Comparison of ENCODE assay signal across 8 cellular contexts in genomic region chr11:63635762-63636465, GRCh38. TPM values are rescaled to one million over a fixed set of nuclear protein-coding genes. Genes with fewer than 3 reads are reported as not detected.
DNase-seq lines count a peak whose midpoint lies in the region; ATAC-seq and TF ChIP-seq lines count a peak whose summit lies in the region.

No MANE protein-coding gene starts in this region.

- peak; percentile 91 for TF ChIP-seq RAD21 in SK-N-SH (IDR thresholded peaks at IDR 0.05; ENCODE audit: low read length)

- no peak overlapping the region for H3K4me2 ChIP-seq in SK-N-SH

- DNase-seq in DMS53 (lab: John Stamatoyannopoulos, UW) = peak; percentile 70
- DNase-seq in Jurkat, Clone E6-1 (ENCODE audit: low read depth, low spot score) = peak; percentile 44
- DNase-seq in SK-N-SH = peak; percentile 67
- peak in 1 of 2 donors; percentile 59 for DNase-seq in activated naive CD4-positive, alpha-beta T cell treated with anti-CD3 and anti-CD28 coated beads, Interleukin-2, amount 50 U/mL, for 72 hours (ENCODE audit: low spot score in 2 of 2)
- DNase-seq in head of caudate nucleus = peak; percentile 52 to 92 (median 80)
- peak; percentile 17 for DNase-seq in pulmonary artery endothelial cell (ENCODE audit: low read depth, low spot score)

- H3K9me3 ChIP-seq in SK-N-SH = no peaks in the 10 kb centered on the region

- no peaks in the 10 kb centered on the region for H3K9me3 Mint-ChIP-seq in activated naive CD4-positive, alpha-beta T cell treated with anti-CD3 and anti-CD28 coated beads, Interleukin-2, amount 50 U/mL, for 72 hours

- no peaks in the 10 kb centered on the region for H3K9me2 ChIP-seq in SK-N-SH

- 0 out of 2 replicates have a peak, but pooled peaks cover 7% of the 10 kb centered on the region for H3K79me2 ChIP-seq in SK-N-SH (ENCODE audit: insufficient read depth)

- intact Hi-C loops in head of caudate nucleus (cut with DNase I) = loop anchor here (5.0 kb wide), 2 partner anchors 144 to 159 kb away; partner anchors contain the start of gene PLAAT5

- peak; percentile 88 for TF ChIP-seq CTCF in SK-N-SH (IDR thresholded peaks at IDR 0.05)

- H3K4me3 ChIP-seq in Jurkat, Clone E6-1 (ENCODE audit: low read length) = no peak overlapping the region
- H3K4me3 ChIP-seq in SK-N-SH (ENCODE audit: low read depth in 2 of 2, low read length in 1 of 2) = no peak overlapping the region; a peak in 1 of 4 replicates

- H3K27ac Mint-ChIP-seq in activated naive CD4-positive, alpha-beta T cell treated with anti-CD3 and anti-CD28 coated beads, Interleukin-2, amount 50 U/mL, for 72 hours = no peak overlapping the region

- CTCF ChIA-PET in SK-N-SH (lab: Yijun Ruan, JAX) = interaction anchor here (0.6 to 9.8 kb wide), 39 partner anchors 8 to 310 kb away, joined by 3 to 146 read pairs (median 4); no protein-coding TSS in a partner anchor

- no peaks in the 10 kb centered on the region for H3K27me3 ChIP-seq in SK-N-SH (ENCODE audit: insufficient read depth)

- no peak overlapping the region for H3K9ac ChIP-seq in SK-N-SH

- ATAC-seq in activated naive CD4-positive, alpha-beta T cell treated with anti-CD3 and anti-CD28 coated beads, Interleukin-2, amount 50 U/mL, for 72 hours = peak; percentile 55 to 64
- no peak for ATAC-seq in HG02759 (IDR thresholded peaks at IDR 0.05; ENCODE audit: unreplicated experiment)
- ATAC-seq in GM21447 (IDR thresholded peaks at IDR 0.05; ENCODE audit: unreplicated experiment) = no peak

- no peak overlapping the region for H2AFZ ChIP-seq in SK-N-SH (ENCODE audit: low read depth)

- no peaks in the 10 kb centered on the region; the same call in 1 of the 2 replicates for H4K20me1 ChIP-seq in SK-N-SH (ENCODE audit: insufficient read depth)

- peaks cover 29 to 65% of the 10 kb centered on the region in 2 experiments for H3K36me3 ChIP-seq in SK-N-SH (replicated peaks in 1 of 2; ENCODE audit: control insufficient read depth in 1 of 2, insufficient read depth in 2 of 2, low read length in 1 of 2)

- H3K36me3 Mint-ChIP-seq in activated naive CD4-positive, alpha-beta T cell treated with anti-CD3 and anti-CD28 coated beads, Interleukin-2, amount 50 U/mL, for 72 hours = peaks cover 0 to 14% of the 10 kb centered on the region in 2 donors

- H3K4me1 ChIP-seq in SK-N-SH (ENCODE audit: control insufficient read depth in 1 of 2, insufficient read depth in 2 of 2, low read depth in 1 of 2, low read length in 1 of 2) = no peaks in the 10 kb centered on the region

- H3F3A ChIP-seq in SK-N-SH (replicated peaks; ENCODE audit: insufficient read depth) = no peaks in the 10 kb centered on the region

- no peak overlapping the region for H3K27ac ChIP-seq in SK-N-SH (ENCODE audit: low read depth in 2 of 2, low read length in 1 of 2)

- 78% methylated on average over 10 of the region's 10 CpGs for WGBS in SK-N-SH (ENCODE audit: low lambda C conversion rate)

- no peak for TF ChIP-seq EP300 in SK-N-SH (IDR thresholded peaks at IDR 0.05; ENCODE audit: borderline replicate concordance in 1 of 2, low read depth in 1 of 2, low read length in 1 of 2)

- POLR2A ChIA-PET in SK-N-SH (lab: Yijun Ruan, JAX) = interaction anchor here (1.0 kb wide), 1 partner anchor 13 kb away, joined by 4 read pairs; no protein-coding TSS in a partner anchor

TF ChIP-seq in SK-N-SH, 30 proteins besides CTCF, POLR2A, EP300 and RAD21:
- TF ChIP-seq MXI1 (IDR thresholded peaks at IDR 0.05; ENCODE audit: low read depth, low read length) (no peak), SMC3 (IDR thresholded peaks at IDR 0.05; ENCODE audit: low read depth, low read length) (peak; percentile 91)

RNA-seq across cellular contexts. Expression of gene PLAAT3, which starts 21.7 kb away (rescaled TPM):
- not detected for polyA plus RNA-seq in Jurkat, Clone E6-1 (2012; ENCODE audit: insufficient read depth, insufficient read length)
- polyA plus RNA-seq in SK-N-SH (2012; rRNA removed) = 39.6 and 44.0 TPM in 2 replicates
- 32.8 and 36.7 TPM in 2 replicates for polyA plus RNA-seq in SK-N-SH (2012; cell fraction: cytosol; rRNA removed)
- 18.0 and 24.4 TPM in 2 replicates for polyA plus RNA-seq in SK-N-SH (2012; cell fraction: nucleus; rRNA removed)
- 1 to 10 TPM; 6.3 to 9.4 TPM for total RNA-seq in activated naive CD4-positive, alpha-beta T cell treated with anti-CD3 and anti-CD28 coated beads, Interleukin-2, amount 50 U/mL, for 72 hours
- 44.7 and 57.6 TPM in 2 replicates for total RNA-seq in pulmonary artery endothelial cell

RNA-seq across cellular contexts. Expression of gene ATL3, which starts 35.3 kb away (rescaled TPM):
- polyA plus RNA-seq in Jurkat, Clone E6-1 (2012; ENCODE audit: insufficient read depth, insufficient read length) = 20.6 TPM
- polyA plus RNA-seq in SK-N-SH (2012; rRNA removed) = 13.1 and 17.8 TPM in 2 replicates
- polyA plus RNA-seq in SK-N-SH (2012; cell fraction: cytosol; rRNA removed) = 16.4 and 17.8 TPM in 2 replicates
- polyA plus RNA-seq in SK-N-SH (2012; cell fraction: nucleus; rRNA removed) = 10.0 and 12.4 TPM in 2 replicates
- total RNA-seq in activated naive CD4-positive, alpha-beta T cell treated with anti-CD3 and anti-CD28 coated beads, Interleukin-2, amount 50 U/mL, for 72 hours = 10 to 100 TPM; 14.5 to 26.9 TPM
- total RNA-seq in pulmonary artery endothelial cell = 107 and 123 TPM in 2 replicates

RNA-seq across cellular contexts. Expression of gene RTN3, which starts 45.4 kb away (rescaled TPM):
- polyA plus RNA-seq in Jurkat, Clone E6-1 (2012; ENCODE audit: insufficient read depth, insufficient read length) = 143 TPM
- 52.7 and 59.0 TPM in 2 replicates for polyA plus RNA-seq in SK-N-SH (2012; rRNA removed)
- 68.0 and 70.9 TPM in 2 replicates for polyA plus RNA-seq in SK-N-SH (2012; cell fraction: cytosol; rRNA removed)
- 23.2 and 32.0 TPM in 2 replicates for polyA plus RNA-seq in SK-N-SH (2012; cell fraction: nucleus; rRNA removed)
- 10 to 100 TPM; 48.9 to 67.7 TPM for total RNA-seq in activated naive CD4-positive, alpha-beta T cell treated with anti-CD3 and anti-CD28 coated beads, Interleukin-2, amount 50 U/mL, for 72 hours
- total RNA-seq in pulmonary artery endothelial cell = 41.5 and 51.5 TPM in 2 replicates

Comparison
In these comparisons a context has a peak if more than half of its experiments do, and no peak if none do; other contexts are left out.
1. ATAC-seq: peak in activated naive CD4-positive, alpha-beta T cell treated with anti-CD3 and anti-CD28 coated beads, Interleukin-2, amount 50 U/mL, for 72 hours (2 of 2); none in HG02759 (single experiment) and GM21447 (single experiment).